1 cellular context compared by ENCODE assay signal in genomic region chr5:74026310-74026709, GRCh38.
TF ChIP-seq lines count a peak whose summit lies in the region.

No MANE protein-coding gene starts in this region.

TF ChIP-seq in SK-N-SH treated with all-trans-retinoic acid at 6 μM for 48 hours, 23 proteins besides CTCF, POLR2A, EP300 and RAD21 (continued from another document):
- TF ChIP-seq ZNF70 (CRISPR knock-in tag; IDR thresholded peaks at IDR 0.05) = no peak
- TF ChIP-seq OSR1 (CRISPR knock-in tag; IDR thresholded peaks at IDR 0.05) = no peak
- no peak for TF ChIP-seq GLIS3 (CRISPR knock-in tag; IDR thresholded peaks at IDR 0.05)
- TF ChIP-seq ARNTL (CRISPR knock-in tag; IDR thresholded peaks at IDR 0.05; ENCODE audit: borderline replicate concordance, low read depth) = no peak
- TF ChIP-seq ESRRG (CRISPR knock-in tag; IDR thresholded peaks at IDR 0.05) = no peak
